Comparison of ENCODE assay signal across 14 cellular contexts in the genomic region with DNA sequence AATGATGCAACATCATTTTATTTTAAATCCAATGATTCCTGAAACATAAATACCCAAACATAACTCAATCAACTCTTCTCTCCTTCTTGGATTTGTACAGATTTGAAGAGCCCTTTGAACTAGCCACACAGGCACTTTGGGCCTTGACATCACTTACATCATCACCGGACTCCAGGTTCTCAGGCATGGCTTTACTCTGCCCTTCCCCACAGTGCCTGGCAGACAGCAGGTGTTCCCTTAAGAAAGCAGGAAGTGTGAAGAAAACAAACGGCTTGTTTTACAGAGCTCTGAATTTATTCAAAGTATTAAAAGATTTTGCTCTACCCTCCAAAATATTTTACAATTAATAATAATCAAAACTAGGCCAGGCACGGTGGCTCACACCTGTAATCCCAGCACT. TPM values are rescaled to one million over a fixed set of nuclear protein-coding genes. Genes with fewer than 3 reads are reported as not detected.
"Had no signal": no experiment of that assay in that cellular context is flagged by ENCODE, and none has a peak within 500 bp of the region (broad histone marks: within the 10 kb centered on the region; RNA-seq: fewer than 3 reads in every experiment).

No MANE protein-coding gene starts in this region.

- H3K36me3 Mint-ChIP-seq: immature natural killer cell; naive thymus-derived CD4-positive, alpha-beta T cell had no signal

- H3K27ac Mint-ChIP-seq: activated CD4-positive, alpha-beta T cell treated with anti-CD3 and anti-CD28 coated beads, Interleukin-2, amount 10 ng/mL, durations not matched to agents 7 days and 5 days; immature natural killer cell had no signal

- ATAC-seq: left cardiac atrium; naive thymus-derived CD4-positive, alpha-beta T cell had no signal

- H3K4me1 Mint-ChIP-seq: immature natural killer cell had no signal

- H3K27me3 Mint-ChIP-seq: naive thymus-derived CD4-positive, alpha-beta T cell had no signal

- DNase-seq: activated CD4-positive, alpha-beta T cell treated with anti-CD3 and anti-CD28 coated beads, Interleukin-2, amount 10 ng/mL, durations not matched to agents 7 days and 5 days; activated CD8-positive, alpha-beta memory T cell treated with anti-CD3 and anti-CD28 coated beads for 24 hours; activated naive CD4-positive, alpha-beta T cell treated with anti-CD3 and anti-CD28 coated beads, Interleukin-2, amount 50 U/mL, for 16 hours; activated T-cell treated with anti-CD3 and anti-CD28 coated beads for 4 hours; adrenal gland; foreskin fibroblast; glutamatergic neuron; immature natural killer cell; left cardiac atrium; naive thymus-derived CD4-positive, alpha-beta T cell; stimulated activated CD4-positive, alpha-beta T cell treated with anti-CD3 and anti-CD28 coated beads, Interleukin-4, amount 100 ng/mL, for 4 hours; stomach had no signal

- H3K4me3 Mint-ChIP-seq: activated CD4-positive, alpha-beta T cell treated with anti-CD3 and anti-CD28 coated beads, Interleukin-2, amount 10 ng/mL, durations not matched to agents 7 days and 5 days; immature natural killer cell; naive thymus-derived CD4-positive, alpha-beta T cell had no signal

- H3K9me3 Mint-ChIP-seq: activated CD4-positive, alpha-beta T cell treated with anti-CD3 and anti-CD28 coated beads, Interleukin-2, amount 10 ng/mL, durations not matched to agents 7 days and 5 days had no signal

RNA-seq across cellular contexts. Expression of a gene that starts 54.8 kb away (rescaled TPM):
- total RNA-seq: activated CD4-positive, alpha-beta T cell treated with anti-CD3 and anti-CD28 coated beads, Interleukin-2, amount 10 ng/mL, durations not matched to agents 7 days and 5 days; cardiac septum; stomach; thoracic aorta had no signal
